In the genomic region with DNA sequence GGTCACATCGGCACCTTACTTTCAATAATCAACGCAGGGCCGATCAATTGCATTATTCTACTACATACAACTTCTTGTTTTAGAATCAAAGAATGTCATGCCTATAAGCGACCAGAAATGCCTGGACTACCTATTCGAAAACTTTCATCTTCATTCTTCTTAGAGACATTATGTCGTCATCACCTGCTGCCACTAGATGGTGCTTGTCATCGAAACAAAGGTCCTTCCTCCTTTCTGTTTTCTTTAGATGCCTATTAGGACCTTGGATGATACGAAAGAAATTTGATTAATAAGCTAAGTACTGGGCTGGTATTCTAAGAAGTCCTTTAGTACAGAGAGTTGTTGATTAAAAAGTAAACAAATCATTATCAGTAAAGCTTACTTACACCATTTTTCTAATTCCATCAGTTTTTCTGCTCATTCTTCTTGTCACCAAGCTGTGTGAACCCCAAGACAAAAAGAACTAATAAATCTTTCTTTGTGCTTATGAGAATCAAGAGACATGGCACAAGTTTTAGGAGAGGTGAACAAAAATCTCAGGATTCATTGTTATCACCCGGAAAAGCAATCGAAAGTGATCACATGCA, we compare ENCODE assay signal across 8 cellular contexts.
A peak's percentile ranks its signal among the peaks of the same experiment; 100 is the strongest.
DNase-seq lines count a peak whose midpoint lies in the region; ATAC-seq, FAIRE-seq and TF ChIP-seq lines count a peak whose summit lies in the region.

No MANE protein-coding gene starts in this region.

- POLR2A ChIA-PET in endothelial cell of umbilical vein (lab: Charles Lee): no interaction called here
- POLR2A ChIA-PET in naive thymus-derived CD4-positive, alpha-beta T cell (lab: Charles Lee): no interaction called here

- H4K20me1 ChIP-seq in endothelial cell of umbilical vein (replicated peaks; ENCODE audit: control insufficient read depth, extremely low read depth, insufficient read depth, low read length): no peaks in the 10 kb centered on the region

- in situ Hi-C loops in GM13977 (cut with MboI; ENCODE audit: low pct_unique_long_range_greater_than_20kb, low sequenced_read_pairs, unreplicated experiment): no loop called here

- no peak overlapping the region for H3K27ac ChIP-seq in endothelial cell of umbilical vein (ENCODE audit: insufficient read depth, low read depth, low read length)
- H3K27ac ChIP-seq in naive thymus-derived CD4-positive, alpha-beta T cell (ENCODE audit: low read depth, low read length): no peak overlapping the region

- peaks cover 13 to 30% (median 25%) of the 10 kb centered on the region in 7 donors for H3K4me1 Mint-ChIP-seq in naive thymus-derived CD4-positive, alpha-beta T cell
- H3K4me1 Mint-ChIP-seq in activated T-helper 1 cell treated with anti-CD3 and anti-CD28 coated beads, Interleukin-12 subunit alpha, Interleukin-12 subunit beta, Interleukin-2, Interleukin-4 antibody, amounts not matched to agents 30 ng/mL and 10 ng/mL and 1 ng/mL, durations not matched to agents 14 hours and 24 hours and 36 hours (ENCODE audit: low read depth): peaks cover 36% of the 10 kb centered on the region

- peaks cover 35 to 53% (median 38%) of the 10 kb centered on the region in 5 donors for H3K27me3 Mint-ChIP-seq in naive thymus-derived CD4-positive, alpha-beta T cell
- H3K27me3 Mint-ChIP-seq in activated T-helper 1 cell treated with anti-CD3 and anti-CD28 coated beads, Interleukin-12 subunit alpha, Interleukin-12 subunit beta, Interleukin-2, Interleukin-4 antibody, amounts not matched to agents 30 ng/mL and 10 ng/mL and 1 ng/mL, durations not matched to agents 14 hours and 24 hours and 36 hours (ENCODE audit: insufficient read depth): peaks cover 41% of the 10 kb centered on the region

- peaks cover 4% of the 10 kb centered on the region for H3K4me1 ChIP-seq in endothelial cell of umbilical vein (ENCODE audit: control insufficient read depth, extremely low read depth, insufficient read depth, low read length)
- H3K4me1 ChIP-seq in naive thymus-derived CD4-positive, alpha-beta T cell (ENCODE audit: control insufficient read depth in 2 of 2, insufficient read depth in 2 of 2, low read length in 2 of 2): peaks cover 4 to 5% of the 10 kb centered on the region in 2 donors

- peaks cover 0 to 1% (median 0%) of the 10 kb centered on the region in 11 donors for H3K9me3 Mint-ChIP-seq in naive thymus-derived CD4-positive, alpha-beta T cell
- H3K9me3 Mint-ChIP-seq in activated T-helper 1 cell treated with anti-CD3 and anti-CD28 coated beads, Interleukin-12 subunit alpha, Interleukin-12 subunit beta, Interleukin-2, Interleukin-4 antibody, amounts not matched to agents 30 ng/mL and 10 ng/mL and 1 ng/mL, durations not matched to agents 14 hours and 24 hours and 36 hours: no peaks in the 10 kb centered on the region

- ATAC-seq in HG02610 (IDR thresholded peaks at IDR 0.05; ENCODE audit: unreplicated experiment): peak; percentile 70
- peak; percentile 57 for ATAC-seq in naive thymus-derived CD4-positive, alpha-beta T cell

- peaks cover 0 to 3% (median 0%) of the 10 kb centered on the region in 5 donors for H3K36me3 Mint-ChIP-seq in naive thymus-derived CD4-positive, alpha-beta T cell
- H3K36me3 Mint-ChIP-seq in activated T-helper 1 cell treated with anti-CD3 and anti-CD28 coated beads, Interleukin-12 subunit alpha, Interleukin-12 subunit beta, Interleukin-2, Interleukin-4 antibody, amounts not matched to agents 30 ng/mL and 10 ng/mL and 1 ng/mL, durations not matched to agents 14 hours and 24 hours and 36 hours (ENCODE audit: low read depth): no peaks in the 10 kb centered on the region

- CTCF ChIA-PET in endothelial cell of umbilical vein (lab: Charles Lee): interaction anchor here (0.8 to 1.5 kb wide), 6 partner anchors 10 to 1119 kb away, joined by 3 to 5 read pairs (median 4); no protein-coding TSS in a partner anchor
- CTCF ChIA-PET in naive thymus-derived CD4-positive, alpha-beta T cell (lab: Charles Lee): interaction anchor here (0.6 kb wide), 1 partner anchor 925 kb away, joined by 3 read pairs; no protein-coding TSS in a partner anchor

- no peak overlapping the region for H3K4me3 ChIP-seq in endothelial cell of umbilical vein (replicated peaks in 1 of 3; ENCODE audit: insufficient read depth in 1 of 3, low read depth in 1 of 3, low read length in 3 of 3)
- H3K4me3 ChIP-seq in naive thymus-derived CD4-positive, alpha-beta T cell (ENCODE audit: low read length): no peak overlapping the region

- H3K9ac ChIP-seq in endothelial cell of umbilical vein (replicated peaks; ENCODE audit: extremely low read depth, insufficient read depth, low read length): no peak overlapping the region

- no peaks in the 10 kb centered on the region for H3K9me3 ChIP-seq in endothelial cell of umbilical vein (replicated peaks; ENCODE audit: control insufficient read depth, insufficient read depth, low read length)
- H3K9me3 ChIP-seq in naive thymus-derived CD4-positive, alpha-beta T cell (ENCODE audit: control insufficient read depth in 2 of 3, low read length in 3 of 3): no peaks in the 10 kb centered on the region

- TF ChIP-seq CTCF in GM13977 (IDR thresholded peaks at IDR 0.05; ENCODE audit: extremely low read depth, insufficient read depth, missing control alignments) (peak; percentile 74), endothelial cell of umbilical vein (IDR thresholded peaks at IDR 0.05; ENCODE audit: extremely low read depth in 1 of 2, insufficient read depth in 1 of 2, low read depth in 1 of 2, low read length in 2 of 2) (peak; percentile 46 to 52)

- no peak overlapping the region for H3K4me3 Mint-ChIP-seq in naive thymus-derived CD4-positive, alpha-beta T cell
- no peak overlapping the region for H3K4me3 Mint-ChIP-seq in activated T-helper 1 cell treated with anti-CD3 and anti-CD28 coated beads, Interleukin-12 subunit alpha, Interleukin-12 subunit beta, Interleukin-2, Interleukin-4 antibody, amounts not matched to agents 30 ng/mL and 10 ng/mL and 1 ng/mL, durations not matched to agents 14 hours and 24 hours and 36 hours

- H3K9me1 ChIP-seq in endothelial cell of umbilical vein (replicated peaks; ENCODE audit: control insufficient read depth, extremely low read depth, insufficient read depth, low read length): no peaks in the 10 kb centered on the region

- intact Hi-C loops in endothelial cell of umbilical vein (cut with micrococcal nuclease): loop anchor here (1.0 to 10.0 kb wide), 3 partner anchors 529 to 1121 kb away; no protein-coding TSS in a partner anchor
- intact Hi-C loops in naive thymus-derived CD4-positive, alpha-beta T cell (cut with micrococcal nuclease): loop anchor here (1.0 to 10.0 kb wide), 7 partner anchors 199 to 1841 kb away; a partner anchor contains a TSS
- intact Hi-C loops in activated T-helper 1 cell treated with anti-CD3 and anti-CD28 coated beads, Interleukin-12 subunit alpha, Interleukin-12 subunit beta, Interleukin-2, Interleukin-4 antibody, amounts not matched to agents 30 ng/mL and 10 ng/mL and 1 ng/mL, durations not matched to agents 14 hours and 24 hours and 36 hours (cut with micrococcal nuclease): loop anchor here (1.0 to 10.0 kb wide), 2 partner anchors 529 kb away; no protein-coding TSS in a partner anchor

- H3K27me3 ChIP-seq in endothelial cell of umbilical vein (ENCODE audit: control insufficient read depth in 2 of 2, insufficient read depth in 2 of 2, low read length in 2 of 2): peaks cover 25 to 49% of the 10 kb centered on the region in 2 experiments
- H3K27me3 ChIP-seq in naive thymus-derived CD4-positive, alpha-beta T cell (ENCODE audit: control insufficient read depth in 2 of 2, insufficient read depth in 2 of 2, low read length in 2 of 2): peaks cover 0 to 14% of the 10 kb centered on the region in 2 donors

- DNase-seq in AG20443 (ENCODE audit: low spot score) (peak; percentile 47), GM13977 (ENCODE audit: low spot score) (peak; percentile 75), NCI-H1092 (lab: John Stamatoyannopoulos, UW) (peak; percentile 29), T-helper 9 cell (peak; percentile 10), endothelial cell of umbilical vein (ENCODE audit: low read depth, low spot score) (peak; percentile 37)
- DNase-seq in naive thymus-derived CD4-positive, alpha-beta T cell: peak in 5 of 9 donors; percentile 20 to 43 (median 32)
- no peak for DNase-seq in activated T-helper 1 cell treated with anti-CD3 and anti-CD28 coated beads, Interleukin-12 subunit alpha, Interleukin-12 subunit beta, Interleukin-2, Interleukin-4 antibody, amounts not matched to agents 30 ng/mL and 10 ng/mL and 1 ng/mL, durations not matched to agents 14 hours and 24 hours and 36 hours (ENCODE audit: low spot score)

- no peak overlapping the region for H2AFZ ChIP-seq in endothelial cell of umbilical vein (ENCODE audit: low read depth, low read length)

- no peaks in the 10 kb centered on the region for H3K36me3 ChIP-seq in endothelial cell of umbilical vein (ENCODE audit: control insufficient read depth in 2 of 2, extremely low read depth in 1 of 2, insufficient read depth in 2 of 2, low read length in 2 of 2)
- no peaks in the 10 kb centered on the region for H3K36me3 ChIP-seq in naive thymus-derived CD4-positive, alpha-beta T cell (ENCODE audit: control insufficient read depth in 2 of 3, insufficient read depth in 3 of 3, low read length in 3 of 3)

- BruUV-seq in endothelial cell of umbilical vein (replicated peaks; lab: Mats Ljungman, UMichigan): no TSS peak

- TF ChIP-seq POLR2A in endothelial cell of umbilical vein (IDR thresholded peaks at IDR 0.05; ENCODE audit: low read depth, low read length): no peak

- no peaks in the 10 kb centered on the region for H3K79me2 ChIP-seq in endothelial cell of umbilical vein (ENCODE audit: control insufficient read depth, insufficient read depth, low read length)

- H3K27ac Mint-ChIP-seq in naive thymus-derived CD4-positive, alpha-beta T cell: no peak overlapping the region
- no peak overlapping the region for H3K27ac Mint-ChIP-seq in activated T-helper 1 cell treated with anti-CD3 and anti-CD28 coated beads, Interleukin-12 subunit alpha, Interleukin-12 subunit beta, Interleukin-2, Interleukin-4 antibody, amounts not matched to agents 30 ng/mL and 10 ng/mL and 1 ng/mL, durations not matched to agents 14 hours and 24 hours and 36 hours

- dilution Hi-C loops in endothelial cell of umbilical vein (cut with MboI; ENCODE audit: extremely low pct_ligation_motif_present, low sequenced_read_pairs): no loop called here

- H3K4me2 ChIP-seq in endothelial cell of umbilical vein (ENCODE audit: insufficient read depth, low read length): no peak overlapping the region

- peak; percentile 79 for FAIRE-seq in endothelial cell of umbilical vein (lab: Jason Lieb, UNC)

TF ChIP-seq in endothelial cell of umbilical vein, 7 proteins besides CTCF, POLR2A, EP300 and RAD21:
- TF ChIP-seq JUN (IDR thresholded peaks at IDR 0.05; ENCODE audit: borderline replicate concordance, insufficient read depth, insufficient read length, low read depth): peak; percentile 35
- TF ChIP-seq FOS (IDR thresholded peaks at IDR 0.05; ENCODE audit: borderline replicate concordance, insufficient read depth, low read length): no peak
- peak; percentile 31 for TF ChIP-seq EZH2 (IDR thresholded peaks at IDR 0.05; ENCODE audit: borderline replicate concordance, low read depth, low read length, severe bottlenecking)
